8 cellular contexts compared by ENCODE assay signal in the genomic region with DNA sequence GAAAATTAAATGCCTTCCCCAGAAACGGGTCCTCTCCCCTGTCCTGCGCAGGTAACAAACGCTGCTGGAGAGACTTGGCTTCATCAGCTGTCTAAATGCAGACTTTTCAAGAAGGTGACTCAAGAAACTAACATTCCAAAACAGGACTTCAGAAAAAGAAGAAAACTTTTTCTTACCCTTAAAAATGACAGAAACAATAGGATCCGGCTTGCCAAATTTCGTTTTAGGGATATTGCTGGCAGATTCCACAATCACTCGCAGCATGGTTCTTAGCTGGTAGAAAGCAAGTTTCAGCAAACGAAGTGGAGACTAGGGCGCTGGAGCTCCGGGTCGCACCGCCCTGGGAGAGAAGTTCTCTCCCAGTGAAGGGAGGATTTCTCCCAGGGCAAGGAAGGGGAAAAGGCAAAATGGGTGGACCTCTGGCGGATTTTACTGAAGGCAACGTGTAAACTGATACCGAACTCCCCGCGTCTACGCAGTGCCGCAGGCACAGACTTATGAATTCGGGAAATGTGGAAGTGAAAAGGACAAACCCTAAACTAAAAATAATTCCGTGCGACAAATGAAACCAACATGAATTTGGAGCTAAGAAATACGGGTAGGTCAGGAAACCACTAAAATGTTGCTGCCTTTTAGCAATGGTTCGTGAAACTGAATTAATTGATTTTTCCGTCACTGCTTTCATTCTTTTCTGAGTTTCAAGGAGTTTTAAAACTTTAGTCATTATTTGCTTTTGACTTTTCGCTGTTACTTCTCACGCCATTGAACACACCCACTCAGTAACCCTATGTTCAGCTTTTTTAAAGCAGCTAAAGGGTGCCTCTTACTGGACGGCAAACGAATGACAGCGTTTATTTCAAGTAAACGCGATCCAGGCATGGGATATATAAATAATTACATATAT. TPM values are rescaled to one million over a fixed set of nuclear protein-coding genes. Genes with fewer than 3 reads are reported as not detected.
DNase-seq lines count a peak whose midpoint lies in the region; ATAC-seq and TF ChIP-seq lines count a peak whose summit lies in the region.

A gene with protein sequence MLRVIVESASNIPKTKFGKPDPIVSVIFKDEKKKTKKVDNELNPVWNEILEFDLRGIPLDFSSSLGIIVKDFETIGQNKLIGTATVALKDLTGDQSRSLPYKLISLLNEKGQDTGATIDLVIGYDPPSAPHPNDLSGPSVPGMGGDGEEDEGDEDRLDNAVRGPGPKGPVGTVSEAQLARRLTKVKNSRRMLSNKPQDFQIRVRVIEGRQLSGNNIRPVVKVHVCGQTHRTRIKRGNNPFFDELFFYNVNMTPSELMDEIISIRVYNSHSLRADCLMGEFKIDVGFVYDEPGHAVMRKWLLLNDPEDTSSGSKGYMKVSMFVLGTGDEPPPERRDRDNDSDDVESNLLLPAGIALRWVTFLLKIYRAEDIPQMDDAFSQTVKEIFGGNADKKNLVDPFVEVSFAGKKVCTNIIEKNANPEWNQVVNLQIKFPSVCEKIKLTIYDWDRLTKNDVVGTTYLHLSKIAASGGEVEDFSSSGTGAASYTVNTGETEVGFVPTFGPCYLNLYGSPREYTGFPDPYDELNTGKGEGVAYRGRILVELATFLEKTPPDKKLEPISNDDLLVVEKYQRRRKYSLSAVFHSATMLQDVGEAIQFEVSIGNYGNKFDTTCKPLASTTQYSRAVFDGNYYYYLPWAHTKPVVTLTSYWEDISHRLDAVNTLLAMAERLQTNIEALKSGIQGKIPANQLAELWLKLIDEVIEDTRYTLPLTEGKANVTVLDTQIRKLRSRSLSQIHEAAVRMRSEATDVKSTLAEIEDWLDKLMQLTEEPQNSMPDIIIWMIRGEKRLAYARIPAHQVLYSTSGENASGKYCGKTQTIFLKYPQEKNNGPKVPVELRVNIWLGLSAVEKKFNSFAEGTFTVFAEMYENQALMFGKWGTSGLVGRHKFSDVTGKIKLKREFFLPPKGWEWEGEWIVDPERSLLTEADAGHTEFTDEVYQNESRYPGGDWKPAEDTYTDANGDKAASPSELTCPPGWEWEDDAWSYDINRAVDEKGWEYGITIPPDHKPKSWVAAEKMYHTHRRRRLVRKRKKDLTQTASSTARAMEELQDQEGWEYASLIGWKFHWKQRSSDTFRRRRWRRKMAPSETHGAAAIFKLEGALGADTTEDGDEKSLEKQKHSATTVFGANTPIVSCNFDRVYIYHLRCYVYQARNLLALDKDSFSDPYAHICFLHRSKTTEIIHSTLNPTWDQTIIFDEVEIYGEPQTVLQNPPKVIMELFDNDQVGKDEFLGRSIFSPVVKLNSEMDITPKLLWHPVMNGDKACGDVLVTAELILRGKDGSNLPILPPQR (N-terminal part only) (minus strand): TSS at position 404 of the 904 bp plus-strand sequence. CDS start 140 bp downstream, at position 264.

- H3K27ac ChIP-seq in PC-3 (ENCODE audit: low read length) (peak within 1 kb of the TSS; percentile 100), foreskin keratinocyte (peak within 1 kb of the TSS; percentile 91)

- intact Hi-C loops in PC-3 (cut with micrococcal nuclease), result loop anchor here (1.0 to 5.0 kb wide), 5 partner anchors 11 to 106 kb away; no protein-coding TSS in a partner anchor
- intact Hi-C loops in activated naive CD4-positive, alpha-beta T cell treated with anti-CD3 and anti-CD28 coated beads for 36 hours (cut with micrococcal nuclease), result loop anchor here (1.0 to 5.0 kb wide), 9 partner anchors 11 to 635 kb away; a partner anchor contains a TSS

- BruUV-seq in PC-3 (replicated peaks; lab: Mats Ljungman, UMichigan), result TSS peak; percentile 57

- H2AFZ ChIP-seq in PC-3 (ENCODE audit: low read length), result peak within 1 kb of the TSS; percentile 43; the same call in 1 of the 2 replicates

- peaks cover 27% of the 10 kb centered on the region for H4K20me1 ChIP-seq in PC-3 (ENCODE audit: low read length)

- DNase-seq in COR-L47 (lab: John Stamatoyannopoulos, UW), result peak; percentile 3
- peak; percentile 65 for DNase-seq in HS-27A (ENCODE audit: low read depth)
- DNase-seq in PC-3, result peak; percentile 88
- peak; percentile 76 for DNase-seq in activated naive CD4-positive, alpha-beta T cell treated with anti-CD3 and anti-CD28 coated beads for 36 hours
- peak; percentile 72 to 87 for DNase-seq in foreskin keratinocyte
- peak; percentile 67 for DNase-seq in type B pancreatic cell (ENCODE audit: extremely low spot score, unreplicated experiment)

- no peaks in the 10 kb centered on the region for H3K36me3 Mint-ChIP-seq in activated naive CD4-positive, alpha-beta T cell treated with anti-CD3 and anti-CD28 coated beads for 36 hours (ENCODE audit: low read depth)
- H3K36me3 Mint-ChIP-seq in nephron (ENCODE audit: low read depth) (no peaks in the 10 kb centered on the region), type B pancreatic cell (no peaks in the 10 kb centered on the region)

- H3K4me3 Mint-ChIP-seq in activated naive CD4-positive, alpha-beta T cell treated with anti-CD3 and anti-CD28 coated beads for 36 hours, result peak within 1 kb of the TSS; percentile 84
- H3K4me3 Mint-ChIP-seq in nephron, result peak within 1 kb of the TSS; percentile 86 to 94 (median 92)
- peak within 1 kb of the TSS; percentile 91 for H3K4me3 Mint-ChIP-seq in type B pancreatic cell

- TF ChIP-seq CTCF in PC-3 (conservative IDR thresholded peaks at IDR 0.05; ENCODE audit: low read depth, low read length) (peak; percentile 46; the same call in 1 of the 2 replicates), foreskin keratinocyte (conservative IDR thresholded peaks at IDR 0.05) (peak; percentile 90), nephron (IDR thresholded peaks at IDR 0.05; ENCODE audit: unreplicated experiment in 3 of 3) (peak; percentile 64 to 73 (median 69)), type B pancreatic cell (conservative IDR thresholded peaks at IDR 0.05) (peak; percentile 82)

- H3K4me1 ChIP-seq in PC-3 (ENCODE audit: insufficient read depth, low read length) (peaks cover 24% of the 10 kb centered on the region), foreskin keratinocyte (peaks cover 1% of the 10 kb centered on the region)

- H3K27me3 Mint-ChIP-seq in activated naive CD4-positive, alpha-beta T cell treated with anti-CD3 and anti-CD28 coated beads for 36 hours (ENCODE audit: low read depth), result peaks cover 3% of the 10 kb centered on the region
- no peaks in the 10 kb centered on the region for H3K27me3 Mint-ChIP-seq in nephron (ENCODE audit: low read depth)
- peaks cover 3% of the 10 kb centered on the region for H3K27me3 Mint-ChIP-seq in type B pancreatic cell

- no peaks in the 10 kb centered on the region for H3K9me3 Mint-ChIP-seq in activated naive CD4-positive, alpha-beta T cell treated with anti-CD3 and anti-CD28 coated beads for 36 hours
- H3K9me3 Mint-ChIP-seq in nephron (no peaks in the 10 kb centered on the region), type B pancreatic cell (no peaks in the 10 kb centered on the region)

- peak within 1 kb of the TSS; percentile 97 for H3K4me3 ChIP-seq in PC-3 (ENCODE audit: low read length)

- peaks cover 20% of the 10 kb centered on the region for H3K4me1 Mint-ChIP-seq in activated naive CD4-positive, alpha-beta T cell treated with anti-CD3 and anti-CD28 coated beads for 36 hours (ENCODE audit: low read depth)
- H3K4me1 Mint-ChIP-seq in nephron (peaks cover 29% of the 10 kb centered on the region), type B pancreatic cell (ENCODE audit: unreplicated experiment) (peaks cover 16% of the 10 kb centered on the region)

- H3K27ac Mint-ChIP-seq in activated naive CD4-positive, alpha-beta T cell treated with anti-CD3 and anti-CD28 coated beads for 36 hours, result peak within 1 kb of the TSS; percentile 81
- peak within 1 kb of the TSS; percentile 92 to 94 (median 93) for H3K27ac Mint-ChIP-seq in nephron
- peak within 1 kb of the TSS; percentile 97 for H3K27ac Mint-ChIP-seq in type B pancreatic cell

- peak within 1 kb of the TSS; percentile 80 for H3K4me2 ChIP-seq in PC-3 (ENCODE audit: low read length)

- H3K27me3 ChIP-seq in PC-3 (ENCODE audit: low read length) (no peaks in the 10 kb centered on the region), foreskin keratinocyte (no peaks in the 10 kb centered on the region)

- H3K9me2 ChIP-seq in PC-3 (replicated peaks; ENCODE audit: low read length), result no peaks in the 10 kb centered on the region

- H3K79me2 ChIP-seq in PC-3 (ENCODE audit: low read length), result peaks cover 51% of the 10 kb centered on the region

- ATAC-seq in GM19438 (IDR thresholded peaks at IDR 0.05; ENCODE audit: low read depth, unreplicated experiment), result peak; percentile 78
- ATAC-seq in PC-3, result peak; percentile 71
- peak; percentile 80 for ATAC-seq in foreskin keratinocyte

- H3F3A ChIP-seq in PC-3 (ENCODE audit: low read length, unreplicated experiment), result peaks cover 8% of the 10 kb centered on the region

- H3K36me3 ChIP-seq in PC-3 (ENCODE audit: low read depth, low read length), result peaks cover 17% of the 10 kb centered on the region

- CTCF ChIA-PET in PC-3 (lab: Charles Lee), result interaction anchor here (0.8 to 1.6 kb wide), 5 partner anchors 11 to 106 kb away, joined by 4 to 12 read pairs (median 7); no protein-coding TSS in a partner anchor
- CTCF ChIA-PET in activated naive CD4-positive, alpha-beta T cell treated with anti-CD3 and anti-CD28 coated beads for 36 hours (lab: Charles Lee), result interaction anchor here (0.6 to 9.7 kb wide), 35 partner anchors 10 to 597 kb away, joined by 3 to 331 read pairs (median 6); a partner anchor contains a TSS

- no peaks in the 10 kb centered on the region for H3K9me3 ChIP-seq in PC-3 (ENCODE audit: low read length)

- H3K9ac ChIP-seq in PC-3 (ENCODE audit: low read length), result peak within 1 kb of the TSS; percentile 100

- POLR2A ChIA-PET in PC-3 (lab: Charles Lee; ENCODE audit: unreplicated experiment), result interaction anchor here (0.6 to 1.9 kb wide), 14 partner anchors 11 to 133 kb away, joined by 3 to 37 read pairs (median 6); no protein-coding TSS in a partner anchor

RNA-seq across cellular contexts. Expression of the gene that starts here (rescaled TPM):
- total RNA-seq in PC-3 (2014; rRNA removed), result 174 and 189 TPM in 2 replicates
- total RNA-seq in activated naive CD4-positive, alpha-beta T cell treated with anti-CD3 and anti-CD28 coated beads for 36 hours, result 10 to 100 TPM; 10.4 to 10.5 TPM
- total RNA-seq in foreskin keratinocyte, result 227 and 235 TPM in 2 replicates
- polyA plus RNA-seq in foreskin keratinocyte, result 56.1 and 63.0 TPM in 2 replicates
- total RNA-seq in type B pancreatic cell (ENCODE audit: low replicate concordance), result 49.4 and 79.8 TPM in 2 replicates

Comparison
In these comparisons a context has a peak if more than half of its experiments do, and no peak if none do; other contexts are left out.
1. Peak in every context shown above with its lines: DNase-seq, ATAC-seq, H3K4me3 ChIP-seq and H3K27ac ChIP-seq.
2. DNase-seq: peak in every context shown above with its lines; median percentile 88 in PC-3; 80 in foreskin keratinocyte; 76 in activated naive CD4-positive, alpha-beta T cell treated with anti-CD3 and anti-CD28 coated beads for 36 hours; 67 in type B pancreatic cell; 65 in HS-27A; 3 in COR-L47.